Comparison of ENCODE assay signal across 17 cellular contexts in the genomic region with DNA sequence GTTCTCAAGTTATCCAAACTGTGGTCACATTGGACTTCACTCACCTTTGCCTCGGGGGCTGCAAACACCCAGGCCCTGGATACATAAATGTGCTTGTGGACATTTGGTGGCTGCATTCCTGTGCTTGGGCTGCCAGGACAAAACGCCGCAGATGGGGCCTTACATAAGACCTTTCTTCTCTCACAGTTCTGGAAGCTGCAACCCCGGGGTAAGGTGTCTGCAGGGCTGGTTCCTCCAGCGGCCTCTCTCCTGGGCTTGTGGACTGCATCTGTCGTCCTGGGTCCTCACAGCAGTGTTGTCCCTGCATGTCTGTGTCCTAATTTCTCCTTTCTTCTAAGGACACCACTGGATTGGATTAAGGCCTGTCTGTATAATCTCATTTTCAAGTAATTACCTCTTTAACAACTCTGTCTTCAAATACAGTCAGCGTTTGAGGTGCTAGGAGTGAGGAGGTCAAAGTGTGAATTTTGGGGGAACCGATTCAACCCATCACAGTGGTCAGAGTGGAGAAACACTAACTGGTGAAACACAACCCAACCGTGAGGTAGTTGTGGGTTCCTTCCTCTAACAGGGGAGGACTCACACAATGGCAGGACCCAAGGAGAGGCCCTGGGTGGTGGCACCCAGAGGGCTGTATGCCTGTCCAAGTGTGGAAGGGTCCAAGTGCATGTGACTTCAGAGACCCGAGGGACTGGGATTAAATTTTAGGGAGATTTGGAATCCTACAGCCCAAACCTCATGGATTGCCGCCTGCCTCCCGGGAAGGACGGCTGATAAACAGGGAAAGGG.
DNase-seq lines count a peak whose midpoint lies in the region; ATAC-seq and TF ChIP-seq lines count a peak whose summit lies in the region.
"Had no signal": no experiment of that assay in that cellular context is flagged by ENCODE, and none has a peak within 500 bp of the region (broad histone marks: within the 10 kb centered on the region; RNA-seq: fewer than 3 reads in every experiment).

No MANE protein-coding gene starts in this region.

- H3K14ac ChIP-seq in neuronal stem cell (ENCODE audit: low read length) = no peak overlapping the region

- H3K79me1 ChIP-seq in mesendoderm (ENCODE audit: low read length) (no peaks in the 10 kb centered on the region), neuronal stem cell (ENCODE audit: low read depth, low read length) (no peaks in the 10 kb centered on the region)

- H3K27ac ChIP-seq in VCaP (peak overlapping the region; percentile 11; the same call in 1 of the 2 replicates), mesendoderm (ENCODE audit: low read depth, low read length) (no peak overlapping the region), neuronal stem cell (replicated peaks; ENCODE audit: low read length) (no peak overlapping the region)
- H3K27ac ChIP-seq: BLaER1 had no signal

- H3K18ac ChIP-seq in mesendoderm (ENCODE audit: low read length) = no peak overlapping the region
- H3K18ac ChIP-seq in neuronal stem cell (ENCODE audit: low read length) = peak overlapping the region; percentile 53

- no peak overlapping the region for H3K9ac ChIP-seq in mesendoderm (ENCODE audit: low read length)
- no peak overlapping the region for H3K9ac ChIP-seq in neuronal stem cell (ENCODE audit: low read depth, low read length, poor library complexity)
- H3K9ac ChIP-seq: BLaER1 had no signal

- H2BK120ac ChIP-seq in mesendoderm (ENCODE audit: low read depth, low read length) (no peak overlapping the region), neuronal stem cell (ENCODE audit: low read depth, low read length) (no peak overlapping the region)

- TF ChIP-seq CTCF in VCaP (conservative IDR thresholded peaks at IDR 0.05) = no peak

- peak overlapping the region; percentile 64 for H2AFZ ChIP-seq in neuronal stem cell (ENCODE audit: low read length)

- no peaks in the 10 kb centered on the region for H3K36me3 ChIP-seq in mesendoderm (ENCODE audit: control insufficient read depth, insufficient read depth, low read length)
- H3K36me3 ChIP-seq in neuronal stem cell (replicated peaks in 1 of 2; ENCODE audit: control insufficient read depth in 2 of 2, insufficient read depth in 2 of 2, low read length in 2 of 2) = no peaks in the 10 kb centered on the region
- H3K36me3 ChIP-seq: BLaER1, HAP-1 had no signal

- no peak overlapping the region for H4K5ac ChIP-seq in mesendoderm (ENCODE audit: low read length)

- H3K4ac ChIP-seq in mesendoderm (ENCODE audit: low read depth, low read length) (no peak overlapping the region), neuronal stem cell (ENCODE audit: low read length) (no peak overlapping the region)

- H3K79me2 ChIP-seq in mesendoderm (ENCODE audit: control insufficient read depth, insufficient read depth, low read length) = no peaks in the 10 kb centered on the region

- H2BK5ac ChIP-seq in mesendoderm (ENCODE audit: low read length) = no peak overlapping the region
- H2BK5ac ChIP-seq in neuronal stem cell (ENCODE audit: low read length) = no peak overlapping the region

- no peak overlapping the region for H3K4me2 ChIP-seq in mesendoderm (ENCODE audit: low read length)
- H3K4me2 ChIP-seq in neuronal stem cell (ENCODE audit: insufficient read depth, low read length, poor library complexity, severe bottlenecking) = no peak overlapping the region
- H3K4me2 ChIP-seq: BLaER1 had no signal

- DNase-seq in NCI-H82 (lab: John Stamatoyannopoulos, UW) = peak; percentile 17
- no peak for DNase-seq in NCI-H82 treated with DMSO at 0.1 percent for 48 hours (lab: John Stamatoyannopoulos, UW; ENCODE audit: unreplicated experiment)
- DNase-seq in mesendoderm = no peak
- no peak for DNase-seq in neuronal stem cell (ENCODE audit: low spot score)
- DNase-seq in glomerular visceral epithelial cell (ENCODE audit: extremely low spot score) = no peak
- DNase-seq in superior temporal gyrus (ENCODE audit: extremely low spot score) = no peak
- DNase-seq: 8988T; CD4-positive, alpha-beta memory T cell; DMS153; DMS79; KBM-7 had no signal

- H2BK12ac ChIP-seq in neuronal stem cell (ENCODE audit: low read length) = no peak overlapping the region

- H3K23ac ChIP-seq in mesendoderm (ENCODE audit: low read length) = peak overlapping the region; percentile 16
- no peak overlapping the region for H3K23ac ChIP-seq in neuronal stem cell (ENCODE audit: low read depth, low read length, poor library complexity)

- no peak overlapping the region for H4K91ac ChIP-seq in neuronal stem cell (ENCODE audit: low read depth, low read length, poor library complexity)

- H3K4me3 ChIP-seq in mesendoderm (ENCODE audit: low read length) (no peak overlapping the region), neuronal stem cell (ENCODE audit: low read length in 2 of 2) (no peak overlapping the region)
- H3K4me3 ChIP-seq: BLaER1, GM12878, HAP-1 had no signal

- H4K8ac ChIP-seq in mesendoderm (ENCODE audit: low read depth, low read length) (no peak overlapping the region), neuronal stem cell (ENCODE audit: low read depth, low read length) (no peak overlapping the region)

- peaks cover 0 to 5% of the 10 kb centered on the region in 2 donors for H3K9me3 ChIP-seq in neuronal stem cell (replicated peaks in 1 of 2; ENCODE audit: control insufficient read depth in 2 of 2, insufficient read depth in 1 of 2, low read depth in 1 of 2, low read length in 2 of 2)
- H3K9me3 ChIP-seq: BLaER1, HAP-1 had no signal

- no CpG with 5 or more reads among the region's 13 CpGs for WGBS in mesendoderm (ENCODE audit: extremely low coverage, insufficient coverage, low lambda C conversion rate)
- WGBS in neuronal stem cell (ENCODE audit: extremely low coverage in 2 of 2, insufficient read length in 2 of 2, insufficient replicate concordance in 1 of 2), 2 donors = no CpG with 5 or more reads among the region's 13 CpGs

- H3K56ac ChIP-seq in mesendoderm (ENCODE audit: low read length) = no peak overlapping the region

- H3K27me3 ChIP-seq in mesendoderm (ENCODE audit: insufficient read depth, low read length, poor library complexity) = no peaks in the 10 kb centered on the region
- no peaks in the 10 kb centered on the region for H3K27me3 ChIP-seq in neuronal stem cell (ENCODE audit: control insufficient read depth in 3 of 3, insufficient read depth in 3 of 3, low read depth in 1 of 3, low read length in 3 of 3)
- H3K27me3 ChIP-seq: BLaER1 had no signal

- no peak overlapping the region for H2AK5ac ChIP-seq in mesendoderm (ENCODE audit: low read length)
- no peak overlapping the region for H2AK5ac ChIP-seq in neuronal stem cell (ENCODE audit: low read depth, low read length)

- no peak for ATAC-seq in HG02678 (IDR thresholded peaks at IDR 0.05; ENCODE audit: unreplicated experiment)
- ATAC-seq: GM12878, HepG2 had no signal

- no peaks in the 10 kb centered on the region for H3K4me1 ChIP-seq in mesendoderm (ENCODE audit: control insufficient read depth, low read depth, low read length)
- H3K4me1 ChIP-seq in neuronal stem cell (ENCODE audit: control insufficient read depth in 2 of 2, insufficient read depth in 1 of 2, low read depth in 1 of 2, low read length in 2 of 2) = peaks cover 16 to 22% of the 10 kb centered on the region in 2 donors
- H3K4me1 ChIP-seq: HAP-1 had no signal

- H2BK15ac ChIP-seq in mesendoderm (replicated peaks; ENCODE audit: low read depth) (no peak overlapping the region), neuronal stem cell (ENCODE audit: low read length) (no peak overlapping the region)
